28 cellular contexts compared by ENCODE assay signal in the genomic region with DNA sequence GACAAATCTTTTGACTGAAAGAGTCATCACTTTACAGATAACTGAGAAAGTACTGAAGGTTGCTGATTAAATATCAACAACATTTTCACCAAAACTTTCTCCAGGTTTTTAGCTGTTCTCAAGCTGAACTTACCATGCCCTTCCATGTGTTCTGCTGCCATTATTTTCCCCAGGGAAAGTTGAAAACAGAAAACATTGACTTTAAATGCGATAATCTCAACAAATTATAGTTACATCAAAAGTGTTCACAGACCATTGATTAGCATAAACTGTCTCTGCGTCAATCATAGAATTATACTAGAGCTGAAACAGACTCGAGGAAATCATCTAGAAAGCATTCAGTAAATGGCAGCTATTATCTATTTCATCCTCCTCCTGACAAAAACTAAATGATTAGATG.
"Had no signal": no experiment of that assay in that cellular context is flagged by ENCODE, and none has a peak within 500 bp of the region (broad histone marks: within the 10 kb centered on the region; RNA-seq: fewer than 3 reads in every experiment).

No MANE protein-coding gene starts in this region.

- H3K4me2 ChIP-seq: neural progenitor cell had no signal

- H3K27ac Mint-ChIP-seq: nephron progenitor cell; neural progenitor cell; progenitor cell of endocrine pancreas; stimulated activated effector memory CD8-positive, alpha-beta T cell treated with anti-CD3 and anti-CD28 coated beads, Interleukin-12 subunit alpha, Interleukin-12 subunit beta, amount 100 ng/mL, for 72 hours; stimulated activated naive B cell treated with anti-CD40 and anti-IgM and Interleukin-4, amounts not matched to agents 10 μg/mL and 1 μg/mL and 100 μg/mL, for 72 hours; stimulated activated naive CD8-positive, alpha-beta T cell treated with anti-CD3 and anti-CD28 coated beads, Interleukin-15, Interleukin-2, amounts not matched to agents 100 ng/mL and 50 ng/mL, for 24 hours had no signal

- H2AFZ ChIP-seq: neural progenitor cell, parathyroid adenoma had no signal

- H3K4me1 Mint-ChIP-seq: nephron progenitor cell; neural progenitor cell; stimulated activated effector memory CD8-positive, alpha-beta T cell treated with anti-CD3 and anti-CD28 coated beads, Interleukin-12 subunit alpha, Interleukin-12 subunit beta, amount 100 ng/mL, for 72 hours had no signal

- DNase-seq: nephron progenitor cell; occipital lobe; ovary; posterior cingulate gyrus; psoas muscle; right cardiac atrium; right lobe of liver; sigmoid colon; small intestine; stimulated activated CD4-positive, alpha-beta T cell treated with anti-CD3 and anti-CD28 coated beads, Interleukin-15, amount 100 ng/mL, for 24 hours; stimulated activated CD4-positive, alpha-beta T cell treated with anti-CD3 and anti-CD28 coated beads, Interleukin-2, amount 100 ng/mL, for 24 hours; stimulated activated CD4-positive, alpha-beta T cell treated with anti-CD3 and anti-CD28 coated beads, Interleukin-2, amount 100 ng/mL, for 48 hours; stimulated activated CD4-positive, alpha-beta T cell treated with anti-CD3 and anti-CD28 coated beads, Interleukin-4, amount 100 ng/mL, for 24 hours; stimulated activated naive B cell treated with anti-CD40 and anti-IgM and Interleukin-4, amounts not matched to agents 10 μg/mL and 1 μg/mL and 100 μg/mL, for 72 hours; stimulated activated naive CD4-positive, alpha-beta T cell treated with Interleukin-2 at 50 U/mL for 16 hours; stomach; thyroid gland; trophoblast cell; upper lobe of left lung had no signal

- H3K4me3 ChIP-seq: neural progenitor cell, ovary, psoas muscle, right lobe of liver, sigmoid colon, stomach, thoracic aorta, thyroid gland, tibial nerve, upper lobe of left lung, vagina had no signal

- H3K9ac ChIP-seq: neural progenitor cell, parathyroid adenoma had no signal

- H3K4me3 Mint-ChIP-seq: natural killer cell treated with Interleukin-12 subunit alpha and Interleukin-12 subunit beta and Interleukin-15 and Interleukin-18, amount 100 ng/mL, for 72 hours; nephron progenitor cell; neural progenitor cell; stimulated activated effector memory CD8-positive, alpha-beta T cell treated with anti-CD3 and anti-CD28 coated beads, Interleukin-12 subunit alpha, Interleukin-12 subunit beta, amount 100 ng/mL, for 72 hours; stimulated activated naive B cell treated with anti-CD40 and anti-IgM and Interleukin-4, amounts not matched to agents 10 μg/mL and 1 μg/mL and 100 μg/mL, for 72 hours; stimulated activated naive CD8-positive, alpha-beta T cell treated with anti-CD3 and anti-CD28 coated beads, Interleukin-15, Interleukin-2, amounts not matched to agents 100 ng/mL and 50 ng/mL, for 24 hours had no signal

- H3K4me1 ChIP-seq: neural progenitor cell, parathyroid adenoma, psoas muscle, right lobe of liver, sigmoid colon, stomach, thyroid gland, upper lobe of left lung, vagina had no signal

- H3K27ac ChIP-seq: neural progenitor cell, ovary, parathyroid adenoma, psoas muscle, right lobe of liver, sigmoid colon, stomach, thoracic aorta, thyroid gland, tibial nerve, upper lobe of left lung, vagina had no signal

- ATAC-seq: natural killer cell treated with Interleukin-12 subunit alpha and Interleukin-12 subunit beta and Interleukin-15 and Interleukin-18, amount 100 ng/mL, for 72 hours; psoas muscle; right cardiac atrium; right lobe of liver; stimulated activated effector memory CD8-positive, alpha-beta T cell treated with anti-CD3 and anti-CD28 coated beads, Interleukin-12 subunit alpha, Interleukin-12 subunit beta, amount 100 ng/mL, for 72 hours; stimulated activated naive B cell treated with anti-CD40 and anti-IgM and Interleukin-4, amounts not matched to agents 10 μg/mL and 1 μg/mL and 100 μg/mL, for 72 hours had no signal

- H3K27me3 ChIP-seq: neural progenitor cell, ovary, right lobe of liver, sigmoid colon, stomach, thyroid gland, tibial nerve, upper lobe of left lung, vagina had no signal

- H3K36me3 ChIP-seq: ovary had no signal

- H3K27me3 Mint-ChIP-seq: natural killer cell treated with Interleukin-12 subunit alpha and Interleukin-12 subunit beta and Interleukin-15 and Interleukin-18, amount 100 ng/mL, for 72 hours; progenitor cell of endocrine pancreas; stimulated activated naive B cell treated with anti-CD40 and anti-IgM and Interleukin-4, amounts not matched to agents 10 μg/mL and 1 μg/mL and 100 μg/mL, for 72 hours; stimulated activated naive CD8-positive, alpha-beta T cell treated with anti-CD3 and anti-CD28 coated beads, Interleukin-15, Interleukin-2, amounts not matched to agents 100 ng/mL and 50 ng/mL, for 24 hours had no signal

- H3K9me3 Mint-ChIP-seq: natural killer cell treated with Interleukin-12 subunit alpha and Interleukin-12 subunit beta and Interleukin-15 and Interleukin-18, amount 100 ng/mL, for 72 hours; nephron progenitor cell; neural progenitor cell; stimulated activated effector memory CD8-positive, alpha-beta T cell treated with anti-CD3 and anti-CD28 coated beads, Interleukin-12 subunit alpha, Interleukin-12 subunit beta, amount 100 ng/mL, for 72 hours; stimulated activated naive B cell treated with anti-CD40 and anti-IgM and Interleukin-4, amounts not matched to agents 10 μg/mL and 1 μg/mL and 100 μg/mL, for 72 hours; stimulated activated naive CD8-positive, alpha-beta T cell treated with anti-CD3 and anti-CD28 coated beads, Interleukin-15, Interleukin-2, amounts not matched to agents 100 ng/mL and 50 ng/mL, for 24 hours had no signal

- H3K9me3 ChIP-seq: ovary, psoas muscle, right lobe of liver, sigmoid colon, stomach, thoracic aorta, thyroid gland, tibial nerve, upper lobe of left lung, vagina had no signal
